In the genomic region with DNA sequence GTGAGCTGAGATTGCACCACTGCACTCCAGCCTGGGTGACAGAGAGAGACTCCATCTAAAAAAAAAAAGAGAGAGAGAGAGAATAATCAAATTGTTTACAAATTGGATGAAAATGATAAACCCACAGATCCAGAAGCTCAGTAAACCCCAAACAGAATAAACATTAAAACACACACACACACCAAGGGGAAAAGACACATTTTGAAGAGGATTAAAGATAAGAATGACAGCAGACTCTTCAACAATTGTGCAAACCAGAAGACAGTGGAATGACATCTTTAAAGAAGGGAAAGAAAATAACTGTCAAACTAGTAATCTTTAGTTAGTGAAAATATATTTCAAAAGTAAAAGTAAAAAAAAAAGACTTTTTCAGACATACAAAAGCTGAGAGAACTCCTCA, we compare ENCODE assay signal across 8 cellular contexts.
"Had no signal": no experiment of that assay in that cellular context is flagged by ENCODE, and none has a peak within 500 bp of the region (broad histone marks: within the 10 kb centered on the region; RNA-seq: fewer than 3 reads in every experiment).

No MANE protein-coding gene starts in this region.

- DNase-seq: IMR-90, KBM-7, KG1 had no signal

- H3K4me1 Mint-ChIP-seq: IgD-negative memory B cell had no signal

- H3K27ac ChIP-seq: HL-60, KMS-11 had no signal

- H3K27ac Mint-ChIP-seq: IgD-negative memory B cell had no signal

- H3K9ac ChIP-seq: KMS-11 had no signal

- H3K4me2 ChIP-seq: KMS-11 had no signal

- FAIRE-seq: HTR-8/SVneo, K562 had no signal

- H3K4me3 ChIP-seq: K562 had no signal

- H3K36me3 Mint-ChIP-seq: IgD-negative memory B cell had no signal

- ATAC-seq: K562 had no signal
